In the genomic region with DNA sequence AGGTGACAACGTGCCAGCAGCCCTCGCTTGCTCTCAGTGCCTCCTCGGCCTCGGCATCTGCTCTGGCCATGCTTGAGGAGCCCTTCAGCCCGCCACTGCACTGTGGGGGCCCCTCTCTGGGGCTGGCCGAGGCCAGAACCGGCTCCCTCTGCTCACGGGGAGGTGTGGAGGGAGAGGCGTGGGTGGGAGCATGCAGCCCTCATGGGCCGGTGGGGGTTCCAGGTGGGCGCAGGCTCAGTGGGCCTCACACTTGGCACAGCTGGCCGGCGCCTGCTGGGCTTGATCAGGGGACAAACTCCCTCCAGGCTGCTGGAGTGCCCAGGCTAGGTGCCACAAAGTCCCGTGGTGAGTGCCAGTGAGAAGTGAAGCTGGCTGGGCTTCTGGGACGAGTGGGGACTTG, we compare ENCODE assay signal across 27 cellular contexts.
DNase-seq lines count a peak whose midpoint lies in the region; ATAC-seq, FAIRE-seq and TF ChIP-seq lines count a peak whose summit lies in the region.
"Had no signal": no experiment of that assay in that cellular context is flagged by ENCODE, and none has a peak within 500 bp of the region (broad histone marks: within the 10 kb centered on the region; RNA-seq: fewer than 3 reads in every experiment).

No MANE protein-coding gene starts in this region.

- no peak overlapping the region for H3K4me3 Mint-ChIP-seq in T-helper 17 cell
- H3K4me3 Mint-ChIP-seq: CD14-positive monocyte; CD4-positive, alpha-beta memory T cell; CD4-positive, CD25-positive, alpha-beta regulatory T cell; CD8-positive, alpha-beta memory T cell had no signal

- ATAC-seq in upper lobe of right lung (no peak), GM21717 (IDR thresholded peaks at IDR 0.05; ENCODE audit: unreplicated experiment) (no peak), HG03342 (IDR thresholded peaks at IDR 0.05; ENCODE audit: unreplicated experiment) (no peak), T-helper 17 cell (no peak)
- ATAC-seq: GM12878 had no signal

- H3K9ac ChIP-seq in kidney (ENCODE audit: low read length in 2 of 2), result no peak overlapping the region
- H3K9ac ChIP-seq: BLaER1 had no signal

- H3K4me1 ChIP-seq in kidney (ENCODE audit: control insufficient read depth in 1 of 2, insufficient read depth in 1 of 2, low read depth in 1 of 2, low read length in 2 of 2) (no peaks in the 10 kb centered on the region), upper lobe of right lung (no peaks in the 10 kb centered on the region)
- H3K4me1 ChIP-seq: BE2C, BLaER1 had no signal

- no peak overlapping the region for H3K27ac Mint-ChIP-seq in T-helper 17 cell
- H3K27ac Mint-ChIP-seq: CD14-positive monocyte; CD4-positive, CD25-positive, alpha-beta regulatory T cell; CD8-positive, alpha-beta memory T cell had no signal

- no peaks in the 10 kb centered on the region for H3K27me3 Mint-ChIP-seq in T-helper 17 cell
- H3K27me3 Mint-ChIP-seq: CD4-positive, alpha-beta memory T cell; CD4-positive, CD25-positive, alpha-beta regulatory T cell; CD8-positive, alpha-beta memory T cell had no signal

- H3K36me3 ChIP-seq in kidney (ENCODE audit: control insufficient read depth in 1 of 2, insufficient read depth in 2 of 2, low read length in 2 of 2), result no peaks in the 10 kb centered on the region
- no peaks in the 10 kb centered on the region for H3K36me3 ChIP-seq in upper lobe of right lung
- H3K36me3 ChIP-seq: BE2C, BLaER1 had no signal

- H3K4me3 ChIP-seq in kidney (ENCODE audit: low read length in 2 of 2), result no peak overlapping the region
- H3K4me3 ChIP-seq in upper lobe of right lung, result no peak overlapping the region
- H3K4me3 ChIP-seq: BLaER1, GM12878 had no signal

- H3K9me3 ChIP-seq in kidney (ENCODE audit: control insufficient read depth in 1 of 2, low read length in 2 of 2) (no peaks in the 10 kb centered on the region), upper lobe of right lung (no peaks in the 10 kb centered on the region), T-helper 17 cell (ENCODE audit: control insufficient read depth, low read length, poor library complexity, severe bottlenecking) (no peaks in the 10 kb centered on the region)
- H3K9me3 ChIP-seq: BE2C had no signal

- intact Hi-C loops in kidney (cut with DNase I), result no loop called here
- intact Hi-C loops in posterior vena cava (cut with DNase I), result no loop called here
- intact Hi-C loops in upper lobe of right lung (cut with DNase I), result no loop called here

- DNase-seq in kidney, result peak; percentile 59
- DNase-seq in posterior vena cava (ENCODE audit: low spot score), result peak; percentile 72
- peak; percentile 59 for DNase-seq in upper lobe of right lung
- DNase-seq in T-helper 17 cell, result no peak
- DNase-seq: 8988T; ACHN; BE2C; C1 segment of cervical spinal cord; CD4-positive, alpha-beta memory T cell; CD4-positive, CD25-positive, alpha-beta regulatory T cell; CD8-positive, alpha-beta memory T cell; COR-L47; DMS 273 treated with DMSO at 0.1 percent for 48 hours; DMS153; DMS53; DMS79; DND-41; EL; GDM1 had no signal

- H3K27me3 ChIP-seq in upper lobe of right lung, result no peaks in the 10 kb centered on the region
- H3K27me3 ChIP-seq: BE2C, BLaER1 had no signal

- FAIRE-seq in kidney (lab: Jason Lieb, UNC), result no peak
- FAIRE-seq: A204.1, GM12878, GM12892, GM18507 had no signal

- TF ChIP-seq CTCF in kidney (IDR thresholded peaks at IDR 0.05; ENCODE audit: borderline replicate concordance, extremely low read depth, insufficient read depth) (no peak), upper lobe of right lung (IDR thresholded peaks at IDR 0.05) (no peak)

- no peak overlapping the region for H3K27ac ChIP-seq in kidney (ENCODE audit: low read depth in 2 of 2, low read length in 2 of 2)
- H3K27ac ChIP-seq in upper lobe of right lung, result no peak overlapping the region
- H3K27ac ChIP-seq: BLaER1 had no signal

- H3K36me3 Mint-ChIP-seq in T-helper 17 cell (ENCODE audit: low read depth), result no peaks in the 10 kb centered on the region
- H3K36me3 Mint-ChIP-seq: CD14-positive monocyte; CD4-positive, alpha-beta memory T cell; CD4-positive, CD25-positive, alpha-beta regulatory T cell had no signal

- no peaks in the 10 kb centered on the region for H3K4me1 Mint-ChIP-seq in T-helper 17 cell
- H3K4me1 Mint-ChIP-seq: CD14-positive monocyte; CD4-positive, alpha-beta memory T cell; CD4-positive, CD25-positive, alpha-beta regulatory T cell; CD8-positive, alpha-beta memory T cell had no signal

Comparison
In these comparisons a context has a peak if more than half of its experiments do, and no peak if none do; other contexts are left out.
1. DNase-seq: peak in kidney (single experiment), posterior vena cava (single experiment) and upper lobe of right lung (single experiment); none in T-helper 17 cell (0 of 3).